2 cellular contexts compared by ENCODE assay signal in the genomic region with DNA sequence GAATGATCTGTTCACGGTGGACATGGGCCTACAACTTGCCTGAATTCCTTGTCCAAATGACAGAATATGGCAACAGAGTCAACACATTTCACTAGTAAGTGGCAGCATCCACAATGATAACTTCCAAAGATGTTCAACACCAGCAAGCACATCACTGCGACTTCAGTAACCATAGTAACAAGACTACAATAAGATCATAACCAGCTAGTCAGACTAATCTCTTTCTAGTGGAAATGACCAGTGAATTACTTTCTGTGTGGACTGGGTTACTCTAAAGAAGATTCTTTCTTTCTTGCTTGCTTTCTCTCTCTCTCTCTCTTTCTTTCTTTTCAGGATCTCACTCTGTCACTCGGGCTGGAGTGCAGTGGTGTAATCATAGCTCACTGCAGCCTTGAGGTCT.
TF ChIP-seq lines count a peak whose summit lies in the region.

No MANE protein-coding gene starts in this region.

TF ChIP-seq in HepG2, 621 proteins besides CTCF, POLR2A, EP300 and RAD21:
- TF ChIP-seq IKZF4 (CRISPR knock-in tag; IDR thresholded peaks at IDR 0.05; ENCODE audit: borderline replicate concordance, low read depth, not compliant biosample characterization): no peak
- TF ChIP-seq RFX1 (IDR thresholded peaks at IDR 0.05): peak; percentile 36; the same call in 1 of the 2 replicates

TF ChIP-seq in K562, 482 proteins besides CTCF, POLR2A, EP300 and RAD21:
- TF ChIP-seq TAF7 (tag; IDR thresholded peaks at IDR 0.05) (no peak), RFX1 (IDR thresholded peaks at IDR 0.05) (peak; percentile 90)
- TF ChIP-seq, protein P1, sequence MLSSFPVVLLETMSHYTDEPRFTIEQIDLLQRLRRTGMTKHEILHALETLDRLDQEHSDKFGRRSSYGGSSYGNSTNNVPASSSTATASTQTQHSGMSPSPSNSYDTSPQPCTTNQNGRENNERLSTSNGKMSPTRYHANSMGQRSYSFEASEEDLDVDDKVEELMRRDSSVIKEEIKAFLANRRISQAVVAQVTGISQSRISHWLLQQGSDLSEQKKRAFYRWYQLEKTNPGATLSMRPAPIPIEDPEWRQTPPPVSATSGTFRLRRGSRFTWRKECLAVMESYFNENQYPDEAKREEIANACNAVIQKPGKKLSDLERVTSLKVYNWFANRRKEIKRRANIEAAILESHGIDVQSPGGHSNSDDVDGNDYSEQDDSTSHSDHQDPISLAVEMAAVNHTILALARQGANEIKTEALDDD (IDR thresholded peaks at IDR 0.05): peak; percentile 65; the same call in 1 of the 2 replicates
